19 cellular contexts compared by ENCODE assay signal in genomic region chr12:57270966-57271470, GRCh38. TPM values are rescaled to one million over a fixed set of nuclear protein-coding genes. Genes with fewer than 3 reads are reported as not detected.
DNase-seq lines count a peak whose midpoint lies in the region; ATAC-seq and TF ChIP-seq lines count a peak whose summit lies in the region.
"Had no signal": no experiment of that assay in that cellular context is flagged by ENCODE, and none has a peak within 500 bp of the region (broad histone marks: within the 10 kb centered on the region; RNA-seq: fewer than 3 reads in every experiment).

No MANE protein-coding gene starts in this region.

- no peaks in the 10 kb centered on the region for H3K9me3 Mint-ChIP-seq in HFFc6
- H3K9me3 Mint-ChIP-seq in activated naive CD8-positive, alpha-beta T cell treated with anti-CD3 and anti-CD28 coated beads, Interleukin-2, amount 50 U/mL, for 24 hours = no peaks in the 10 kb centered on the region
- H3K9me3 Mint-ChIP-seq in activated CD4-positive, alpha-beta memory T cell treated with anti-CD3 and anti-CD28 coated beads for 36 hours = no peaks in the 10 kb centered on the region
- H3K9me3 Mint-ChIP-seq in naive thymus-derived CD8-positive, alpha-beta T cell = no peaks in the 10 kb centered on the region
- H3K9me3 Mint-ChIP-seq: activated naive CD8-positive, alpha-beta T cell treated with anti-CD3 and anti-CD28 coated beads, Interleukin-2, amount 10 ng/mL, durations not matched to agents 7 days and 5 days; natural killer cell treated with Interleukin-12 subunit alpha and Interleukin-12 subunit beta and Interleukin-15 and Interleukin-18, amount 100 ng/mL, for 72 hours had no signal

- H3K4me3 Mint-ChIP-seq in HFFc6 = no peak overlapping the region
- no peak overlapping the region for H3K4me3 Mint-ChIP-seq in activated naive CD8-positive, alpha-beta T cell treated with anti-CD3 and anti-CD28 coated beads, Interleukin-2, amount 50 U/mL, for 24 hours
- H3K4me3 Mint-ChIP-seq in activated CD4-positive, alpha-beta memory T cell treated with anti-CD3 and anti-CD28 coated beads for 36 hours = no peak overlapping the region
- no peak overlapping the region for H3K4me3 Mint-ChIP-seq in naive thymus-derived CD8-positive, alpha-beta T cell
- H3K4me3 Mint-ChIP-seq: activated naive CD8-positive, alpha-beta T cell treated with anti-CD3 and anti-CD28 coated beads, Interleukin-2, amount 10 ng/mL, durations not matched to agents 7 days and 5 days; natural killer cell treated with Interleukin-12 subunit alpha and Interleukin-12 subunit beta and Interleukin-15 and Interleukin-18, amount 100 ng/mL, for 72 hours had no signal

- CTCF ChIA-PET in activated CD4-positive, alpha-beta memory T cell treated with anti-CD3 and anti-CD28 coated beads for 36 hours (lab: Charles Lee) = interaction anchor here (0.6 to 2.7 kb wide), 6 partner anchors 28 to 185 kb away, joined by 3 to 8 read pairs (median 4); no protein-coding TSS in a partner anchor

- no peak for ATAC-seq in activated naive CD8-positive, alpha-beta T cell treated with anti-CD3 and anti-CD28 coated beads, Interleukin-2, amount 50 U/mL, for 24 hours
- ATAC-seq in left lobe of liver = peak; percentile 28
- no peak for ATAC-seq in HG03108 (IDR thresholded peaks at IDR 0.05; ENCODE audit: unreplicated experiment)
- no peak for ATAC-seq in naive thymus-derived CD8-positive, alpha-beta T cell
- ATAC-seq: foreskin keratinocyte; natural killer cell treated with Interleukin-12 subunit alpha and Interleukin-12 subunit beta and Interleukin-15 and Interleukin-18, amount 100 ng/mL, for 72 hours had no signal

- peak; percentile 19; the same call in 1 of the 2 replicates for TF ChIP-seq CTCF in HFFc6 (IDR thresholded peaks at IDR 0.05)

- H3K4me1 Mint-ChIP-seq in HFFc6 (ENCODE audit: low read depth) = peaks cover 27% of the 10 kb centered on the region
- H3K4me1 Mint-ChIP-seq in activated naive CD8-positive, alpha-beta T cell treated with anti-CD3 and anti-CD28 coated beads, Interleukin-2, amount 50 U/mL, for 24 hours = peaks cover 19% of the 10 kb centered on the region
- H3K4me1 Mint-ChIP-seq in activated CD4-positive, alpha-beta memory T cell treated with anti-CD3 and anti-CD28 coated beads for 36 hours (ENCODE audit: low read depth) = peaks cover 16% of the 10 kb centered on the region
- H3K4me1 Mint-ChIP-seq in naive thymus-derived CD8-positive, alpha-beta T cell = peaks cover 0 to 8% (median 5%) of the 10 kb centered on the region in 4 donors

- in situ Hi-C loops in Caki2 (cut with HindIII; ENCODE audit: low pct_unique_long_range_greater_than_20kb, low sequenced_read_pairs) = no loop called here

- DNase-seq in Caki2 (ENCODE audit: low read depth) (peak; percentile 14), HFFc6 (no peak), left lobe of liver (ENCODE audit: low spot score) (no peak), erythroblast (lab: John Stamatoyannopoulos, UW) (no peak)
- DNase-seq in activated naive CD8-positive, alpha-beta T cell treated with anti-CD3 and anti-CD28 coated beads, Interleukin-2, amount 50 U/mL, for 24 hours = no peak
- DNase-seq in activated CD4-positive, alpha-beta memory T cell treated with anti-CD3 and anti-CD28 coated beads for 36 hours = no peak
- DNase-seq in naive thymus-derived CD8-positive, alpha-beta T cell = no peak
- DNase-seq: activated CD4-positive, alpha-beta T cell treated with anti-CD3 and anti-CD28 coated beads for 4 hours; activated naive CD8-positive, alpha-beta T cell treated with anti-CD3 and anti-CD28 coated beads, Interleukin-2, amount 10 ng/mL, durations not matched to agents 7 days and 5 days; activated T-cell treated with anti-CD3 and anti-CD28 coated beads for 4 hours; caudate nucleus; foreskin keratinocyte; NCI-H2081; NCI-H69; RPMI8226; stimulated activated CD4-positive, alpha-beta T cell treated with anti-CD3 and anti-CD28 coated beads, Interleukin-1b, Interleukin-23, amount 100 ng/mL, for 48 hours had no signal

- TF ChIP-seq POLR2A in erythroblast (IDR thresholded peaks at IDR 0.05; ENCODE audit: low read length) = no peak

- H3K27ac Mint-ChIP-seq in HFFc6 = 0 out of 2 replicates have a peak overlapping the region, but pooled peaks have one; percentile 1
- H3K27ac Mint-ChIP-seq in activated naive CD8-positive, alpha-beta T cell treated with anti-CD3 and anti-CD28 coated beads, Interleukin-2, amount 50 U/mL, for 24 hours = peak overlapping the region; percentile 46
- no peak overlapping the region for H3K27ac Mint-ChIP-seq in activated CD4-positive, alpha-beta memory T cell treated with anti-CD3 and anti-CD28 coated beads for 36 hours
- peak overlapping the region in 4 of 10 donors; percentile 0 to 71 (median 9) for H3K27ac Mint-ChIP-seq in naive thymus-derived CD8-positive, alpha-beta T cell
- H3K27ac Mint-ChIP-seq: activated naive CD8-positive, alpha-beta T cell treated with anti-CD3 and anti-CD28 coated beads, Interleukin-2, amount 10 ng/mL, durations not matched to agents 7 days and 5 days had no signal

- intact Hi-C loops in activated CD4-positive, alpha-beta memory T cell treated with anti-CD3 and anti-CD28 coated beads for 36 hours (cut with micrococcal nuclease) = no loop called here

- POLR2A ChIA-PET in activated CD4-positive, alpha-beta memory T cell treated with anti-CD3 and anti-CD28 coated beads for 36 hours (lab: Charles Lee) = interaction anchor here (0.6 to 0.7 kb wide), 3 partner anchors 38 to 332 kb away, joined by 3 read pairs; no protein-coding TSS in a partner anchor
- POLR2A ChIA-PET in naive thymus-derived CD8-positive, alpha-beta T cell (lab: Charles Lee) = no interaction called here

- peaks cover 23% of the 10 kb centered on the region for H3K36me3 Mint-ChIP-seq in HFFc6 (ENCODE audit: low read depth)
- peaks cover 26% of the 10 kb centered on the region for H3K36me3 Mint-ChIP-seq in activated naive CD8-positive, alpha-beta T cell treated with anti-CD3 and anti-CD28 coated beads, Interleukin-2, amount 50 U/mL, for 24 hours (ENCODE audit: low read depth)
- H3K36me3 Mint-ChIP-seq in activated CD4-positive, alpha-beta memory T cell treated with anti-CD3 and anti-CD28 coated beads for 36 hours = peaks cover 33% of the 10 kb centered on the region
- peaks cover 4 to 91% (median 23%) of the 10 kb centered on the region in 3 donors for H3K36me3 Mint-ChIP-seq in naive thymus-derived CD8-positive, alpha-beta T cell

- H3K27me3 Mint-ChIP-seq in HFFc6 (ENCODE audit: insufficient read depth) = no peaks in the 10 kb centered on the region; the same call in 1 of the 2 replicates
- no peaks in the 10 kb centered on the region for H3K27me3 Mint-ChIP-seq in activated naive CD8-positive, alpha-beta T cell treated with anti-CD3 and anti-CD28 coated beads, Interleukin-2, amount 50 U/mL, for 24 hours
- H3K27me3 Mint-ChIP-seq in activated CD4-positive, alpha-beta memory T cell treated with anti-CD3 and anti-CD28 coated beads for 36 hours = no peaks in the 10 kb centered on the region
- no peaks in the 10 kb centered on the region for H3K27me3 Mint-ChIP-seq in naive thymus-derived CD8-positive, alpha-beta T cell
- H3K27me3 Mint-ChIP-seq: activated naive CD8-positive, alpha-beta T cell treated with anti-CD3 and anti-CD28 coated beads, Interleukin-2, amount 10 ng/mL, durations not matched to agents 7 days and 5 days; natural killer cell treated with Interleukin-12 subunit alpha and Interleukin-12 subunit beta and Interleukin-15 and Interleukin-18, amount 100 ng/mL, for 72 hours had no signal

RNA-seq across cellular contexts. Expression of gene STAC3, which starts 20.0 kb away (rescaled TPM):
- 0.95 TPM in 1 of 2 replicates, not detected in the other for total RNA-seq in Caki2 (2014; rRNA removed; shearing (Covaris generic); ENCODE audit: low replicate concordance)
- total RNA-seq in HFFc6 (2021; fragmentation: NEBNext Ultra II Directional; extraction: Animal tissue kit (Norgen Biotek cat#: 25700)) = 1 to 10 TPM in 1 of 6 experiments, under 1 TPM in 5; 0.21 to 1.1 (median 0.58) TPM
- total RNA-seq in left lobe of liver = 2.3 TPM
- 1 to 10 TPM; 1.9 to 2.0 TPM for total RNA-seq in activated CD4-positive, alpha-beta memory T cell treated with anti-CD3 and anti-CD28 coated beads for 36 hours
- total RNA-seq in naive thymus-derived CD8-positive, alpha-beta T cell = 1 to 10 TPM; 2.5 to 2.6 TPM
- not detected for polyA plus RNA-seq in naive thymus-derived CD8-positive, alpha-beta T cell

RNA-seq across cellular contexts. Expression of gene SHMT2, which starts 41.5 kb away (rescaled TPM):
- 246 and 291 TPM in 2 replicates for total RNA-seq in Caki2 (2014; rRNA removed; shearing (Covaris generic); ENCODE audit: low replicate concordance)
- 100 to 1,000 TPM; 112 to 127 (median 126) TPM for total RNA-seq in HFFc6 (2021; fragmentation: NEBNext Ultra II Directional; extraction: Animal tissue kit (Norgen Biotek cat#: 25700))
- total RNA-seq in left lobe of liver = 242 TPM
- total RNA-seq in activated CD4-positive, alpha-beta memory T cell treated with anti-CD3 and anti-CD28 coated beads for 36 hours = 100 to 1,000 TPM; 401 to 404 TPM
- 10 to 100 TPM; 45.2 to 45.3 TPM for total RNA-seq in naive thymus-derived CD8-positive, alpha-beta T cell
- polyA plus RNA-seq in naive thymus-derived CD8-positive, alpha-beta T cell = 10 to 100 TPM; 27.3 to 31.2 (median 28.8) TPM

RNA-seq across cellular contexts. Expression of gene NXPH4, which starts 54.4 kb away (rescaled TPM):
- total RNA-seq in Caki2 (2014; rRNA removed; shearing (Covaris generic); ENCODE audit: low replicate concordance) = 0.54 TPM in 1 of 2 replicates, not detected in the other
- total RNA-seq in HFFc6 (2021; fragmentation: NEBNext Ultra II Directional; extraction: Animal tissue kit (Norgen Biotek cat#: 25700)) = 1 to 10 TPM; 2.9 to 8.2 (median 3.9) TPM
- total RNA-seq in left lobe of liver = 0.13 TPM
- under 1 TPM; 0.24 to 0.46 TPM for total RNA-seq in activated CD4-positive, alpha-beta memory T cell treated with anti-CD3 and anti-CD28 coated beads for 36 hours
- total RNA-seq in naive thymus-derived CD8-positive, alpha-beta T cell = under 1 TPM; 0.41 to 0.55 TPM
- not detected for polyA plus RNA-seq in naive thymus-derived CD8-positive, alpha-beta T cell
- total RNA-seq: liver had no signal
